In the genomic region with DNA sequence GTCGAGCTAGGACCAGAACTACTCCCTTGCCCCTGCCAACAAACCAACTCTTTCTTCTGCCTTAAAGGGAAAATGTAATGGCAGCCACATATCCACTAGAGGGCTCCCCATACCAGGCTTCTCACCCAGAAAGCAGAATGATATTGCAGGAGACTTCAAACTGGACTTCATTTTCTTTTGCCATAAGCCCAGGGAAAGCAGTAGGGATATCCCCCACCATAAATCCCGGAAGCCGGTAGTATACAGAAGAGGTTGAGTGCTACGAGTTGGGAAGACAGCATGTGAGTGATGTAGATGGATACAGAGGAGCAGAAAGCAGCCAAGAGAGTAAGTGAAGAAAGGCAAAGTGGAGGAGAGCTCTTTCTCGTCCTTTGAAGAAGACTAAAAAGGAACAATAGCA, we compare ENCODE assay signal across 8 cellular contexts. TPM values are rescaled to one million over a fixed set of nuclear protein-coding genes. Genes with fewer than 3 reads are reported as not detected.
A peak's percentile ranks its signal among the peaks of the same experiment; 100 is the strongest.
DNase-seq lines count a peak whose midpoint lies in the region; ATAC-seq and TF ChIP-seq lines count a peak whose summit lies in the region.

No MANE protein-coding gene starts in this region.

- TF ChIP-seq CTCF in GM06990 (IDR thresholded peaks at IDR 0.05; ENCODE audit: insufficient read depth, low read length, poor library complexity, severe bottlenecking) (peak; percentile 84), heart left ventricle (IDR thresholded peaks at IDR 0.05) (peak; percentile 82 to 96 (median 90))

- TF ChIP-seq POLR2A in heart left ventricle (IDR thresholded peaks at IDR 0.05) = no peak

- intact Hi-C loops in heart left ventricle (cut with DNase I) = loop anchor here in 9 of 10 donors (1.0 to 10.0 kb wide), 8 partner anchors 143 to 260 kb away; no protein-coding TSS in a partner anchor

- H3K27me3 ChIP-seq in GM06990 (replicated peaks; ENCODE audit: control insufficient read depth, insufficient read depth, low read length) (no peaks in the 10 kb centered on the region), adipocyte (replicated peaks; ENCODE audit: control insufficient read depth, insufficient read depth, low read length) (no peaks in the 10 kb centered on the region), heart left ventricle (no peaks in the 10 kb centered on the region)

- ATAC-seq in SK-N-SH treated with all-trans-retinoic acid at 6 μM for 48 hours = peak; percentile 96
- ATAC-seq in heart left ventricle = peak; percentile 32 to 85 (median 82)
- ATAC-seq in GM18870 (IDR thresholded peaks at IDR 0.05; ENCODE audit: unreplicated experiment) = no peak
- ATAC-seq in GM18519 (IDR thresholded peaks at IDR 0.05; ENCODE audit: low FRiP score, unreplicated experiment) = no peak

- 14 to 20% (median 19%) methylated on average over 5 of the region's 5 CpGs for WGBS in heart left ventricle, 4 donors

- no peak overlapping the region for H3K27ac ChIP-seq in heart left ventricle

- DNase-seq in GM06990 (ENCODE audit: extremely low read depth, insufficient read length) (peak; percentile 25), NCI-H1105 treated with DMSO at 0.1 percent for 48 hours (lab: John Stamatoyannopoulos, UW) (peak; percentile 79), adipocyte (ENCODE audit: low read depth) (peak; percentile 90), heart left ventricle (peak in 2 of 5 donors; percentile 33 to 49), putamen (ENCODE audit: low spot score) (peak; percentile 78)

- H3K9ac ChIP-seq in adipocyte (ENCODE audit: low read length) = peak overlapping the region; percentile 56

- H3K36me3 ChIP-seq in GM06990 (ENCODE audit: control insufficient read depth, insufficient read depth, low read length) (no peaks in the 10 kb centered on the region), adipocyte (ENCODE audit: control insufficient read depth, insufficient read depth, low read length, severe bottlenecking) (peaks cover 31% of the 10 kb centered on the region), heart left ventricle (no peaks in the 10 kb centered on the region)

- peaks cover 24% of the 10 kb centered on the region for H3K9me3 ChIP-seq in adipocyte (ENCODE audit: control insufficient read depth, low read length)
- peaks cover 0 to 19% (median 2%) of the 10 kb centered on the region in 12 donors for H3K9me3 ChIP-seq in heart left ventricle

- H3K4me1 ChIP-seq in adipocyte (ENCODE audit: control insufficient read depth, insufficient read depth, low read length) (peaks cover 3% of the 10 kb centered on the region), heart left ventricle (no peaks in the 10 kb centered on the region)

- H3K4me3 ChIP-seq in GM06990 (replicated peaks; ENCODE audit: low read depth, low read length) (no peak overlapping the region), adipocyte (ENCODE audit: low read length) (no peak overlapping the region), heart left ventricle (no peak overlapping the region)

TF ChIP-seq in SK-N-SH treated with all-trans-retinoic acid at 6 μM for 48 hours, 23 proteins besides CTCF, POLR2A, EP300 and RAD21:
- TF ChIP-seq, protein P1, sequence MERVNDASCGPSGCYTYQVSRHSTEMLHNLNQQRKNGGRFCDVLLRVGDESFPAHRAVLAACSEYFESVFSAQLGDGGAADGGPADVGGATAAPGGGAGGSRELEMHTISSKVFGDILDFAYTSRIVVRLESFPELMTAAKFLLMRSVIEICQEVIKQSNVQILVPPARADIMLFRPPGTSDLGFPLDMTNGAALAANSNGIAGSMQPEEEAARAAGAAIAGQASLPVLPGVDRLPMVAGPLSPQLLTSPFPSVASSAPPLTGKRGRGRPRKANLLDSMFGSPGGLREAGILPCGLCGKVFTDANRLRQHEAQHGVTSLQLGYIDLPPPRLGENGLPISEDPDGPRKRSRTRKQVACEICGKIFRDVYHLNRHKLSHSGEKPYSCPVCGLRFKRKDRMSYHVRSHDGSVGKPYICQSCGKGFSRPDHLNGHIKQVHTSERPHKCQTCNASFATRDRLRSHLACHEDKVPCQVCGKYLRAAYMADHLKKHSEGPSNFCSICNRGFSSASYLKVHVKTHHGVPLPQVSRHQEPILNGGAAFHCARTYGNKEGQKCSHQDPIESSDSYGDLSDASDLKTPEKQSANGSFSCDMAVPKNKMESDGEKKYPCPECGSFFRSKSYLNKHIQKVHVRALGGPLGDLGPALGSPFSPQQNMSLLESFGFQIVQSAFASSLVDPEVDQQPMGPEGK (CRISPR knock-in tag; IDR thresholded peaks at IDR 0.05; ENCODE audit: borderline replicate concordance) = no peak
- no peak for TF ChIP-seq PPARA (CRISPR knock-in tag; IDR thresholded peaks at IDR 0.05; ENCODE audit: borderline replicate concordance)
- no peak for TF ChIP-seq TOX (CRISPR knock-in tag; IDR thresholded peaks at IDR 0.05; ENCODE audit: borderline replicate concordance)
- TF ChIP-seq, protein P2, sequence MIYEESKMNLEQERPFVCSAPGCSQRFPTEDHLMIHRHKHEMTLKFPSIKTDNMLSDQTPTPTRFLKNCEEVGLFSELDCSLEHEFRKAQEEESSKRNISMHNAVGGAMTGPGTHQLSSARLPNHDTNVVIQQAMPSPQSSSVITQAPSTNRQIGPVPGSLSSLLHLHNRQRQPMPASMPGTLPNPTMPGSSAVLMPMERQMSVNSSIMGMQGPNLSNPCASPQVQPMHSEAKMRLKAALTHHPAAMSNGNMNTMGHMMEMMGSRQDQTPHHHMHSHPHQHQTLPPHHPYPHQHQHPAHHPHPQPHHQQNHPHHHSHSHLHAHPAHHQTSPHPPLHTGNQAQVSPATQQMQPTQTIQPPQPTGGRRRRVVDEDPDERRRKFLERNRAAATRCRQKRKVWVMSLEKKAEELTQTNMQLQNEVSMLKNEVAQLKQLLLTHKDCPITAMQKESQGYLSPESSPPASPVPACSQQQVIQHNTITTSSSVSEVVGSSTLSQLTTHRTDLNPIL (CRISPR knock-in tag; IDR thresholded peaks at IDR 0.05; ENCODE audit: low read depth) = no peak
- TF ChIP-seq, protein P3, sequence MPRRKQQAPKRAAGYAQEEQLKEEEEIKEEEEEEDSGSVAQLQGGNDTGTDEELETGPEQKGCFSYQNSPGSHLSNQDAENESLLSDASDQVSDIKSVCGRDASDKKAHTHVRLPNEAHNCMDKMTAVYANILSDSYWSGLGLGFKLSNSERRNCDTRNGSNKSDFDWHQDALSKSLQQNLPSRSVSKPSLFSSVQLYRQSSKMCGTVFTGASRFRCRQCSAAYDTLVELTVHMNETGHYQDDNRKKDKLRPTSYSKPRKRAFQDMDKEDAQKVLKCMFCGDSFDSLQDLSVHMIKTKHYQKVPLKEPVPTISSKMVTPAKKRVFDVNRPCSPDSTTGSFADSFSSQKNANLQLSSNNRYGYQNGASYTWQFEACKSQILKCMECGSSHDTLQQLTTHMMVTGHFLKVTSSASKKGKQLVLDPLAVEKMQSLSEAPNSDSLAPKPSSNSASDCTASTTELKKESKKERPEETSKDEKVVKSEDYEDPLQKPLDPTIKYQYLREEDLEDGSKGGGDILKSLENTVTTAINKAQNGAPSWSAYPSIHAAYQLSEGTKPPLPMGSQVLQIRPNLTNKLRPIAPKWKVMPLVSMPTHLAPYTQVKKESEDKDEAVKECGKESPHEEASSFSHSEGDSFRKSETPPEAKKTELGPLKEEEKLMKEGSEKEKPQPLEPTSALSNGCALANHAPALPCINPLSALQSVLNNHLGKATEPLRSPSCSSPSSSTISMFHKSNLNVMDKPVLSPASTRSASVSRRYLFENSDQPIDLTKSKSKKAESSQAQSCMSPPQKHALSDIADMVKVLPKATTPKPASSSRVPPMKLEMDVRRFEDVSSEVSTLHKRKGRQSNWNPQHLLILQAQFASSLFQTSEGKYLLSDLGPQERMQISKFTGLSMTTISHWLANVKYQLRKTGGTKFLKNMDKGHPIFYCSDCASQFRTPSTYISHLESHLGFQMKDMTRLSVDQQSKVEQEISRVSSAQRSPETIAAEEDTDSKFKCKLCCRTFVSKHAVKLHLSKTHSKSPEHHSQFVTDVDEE (CRISPR knock-in tag; IDR thresholded peaks at IDR 0.05) = no peak
- no peak for TF ChIP-seq SNAI2 (CRISPR knock-in tag; IDR thresholded peaks at IDR 0.05)
- TF ChIP-seq BACH2 (CRISPR knock-in tag; IDR thresholded peaks at IDR 0.05; ENCODE audit: borderline replicate concordance) = no peak
- TF ChIP-seq ARNTL (CRISPR knock-in tag; IDR thresholded peaks at IDR 0.05; ENCODE audit: borderline replicate concordance, low read depth) = no peak
- no peak for TF ChIP-seq ZNF8 (CRISPR knock-in tag; IDR thresholded peaks at IDR 0.05)
- no peak for TF ChIP-seq ZNF70 (CRISPR knock-in tag; IDR thresholded peaks at IDR 0.05)
- no peak for TF ChIP-seq TCF4 (CRISPR knock-in tag; IDR thresholded peaks at IDR 0.05; ENCODE audit: borderline replicate concordance)
- no peak for TF ChIP-seq CSDC2 (CRISPR knock-in tag; IDR thresholded peaks at IDR 0.05)
- no peak for TF ChIP-seq OSR1 (CRISPR knock-in tag; IDR thresholded peaks at IDR 0.05)
- no peak for TF ChIP-seq GLIS3 (CRISPR knock-in tag; IDR thresholded peaks at IDR 0.05)
- TF ChIP-seq, protein P4, sequence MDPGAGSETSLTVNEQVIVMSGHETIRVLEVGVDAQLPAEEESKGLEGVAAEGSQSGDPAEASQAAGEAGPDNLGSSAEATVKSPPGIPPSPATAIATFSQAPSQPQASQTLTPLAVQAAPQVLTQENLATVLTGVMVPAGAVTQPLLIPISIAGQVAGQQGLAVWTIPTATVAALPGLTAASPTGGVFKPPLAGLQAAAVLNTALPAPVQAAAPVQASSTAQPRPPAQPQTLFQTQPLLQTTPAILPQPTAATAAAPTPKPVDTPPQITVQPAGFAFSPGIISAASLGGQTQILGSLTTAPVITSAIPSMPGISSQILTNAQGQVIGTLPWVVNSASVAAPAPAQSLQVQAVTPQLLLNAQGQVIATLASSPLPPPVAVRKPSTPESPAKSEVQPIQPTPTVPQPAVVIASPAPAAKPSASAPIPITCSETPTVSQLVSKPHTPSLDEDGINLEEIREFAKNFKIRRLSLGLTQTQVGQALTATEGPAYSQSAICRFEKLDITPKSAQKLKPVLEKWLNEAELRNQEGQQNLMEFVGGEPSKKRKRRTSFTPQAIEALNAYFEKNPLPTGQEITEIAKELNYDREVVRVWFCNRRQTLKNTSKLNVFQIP (CRISPR knock-in tag; IDR thresholded peaks at IDR 0.05; ENCODE audit: borderline replicate concordance, low read depth) = no peak
- no peak for TF ChIP-seq ISL1 (CRISPR knock-in tag; IDR thresholded peaks at IDR 0.05)
- no peak for TF ChIP-seq ZNF565 (CRISPR knock-in tag; conservative IDR thresholded peaks at IDR 0.05; ENCODE audit: low read depth)
- TF ChIP-seq ESRRG (CRISPR knock-in tag; IDR thresholded peaks at IDR 0.05) = no peak
- TF ChIP-seq ZFP3 (CRISPR knock-in tag; IDR thresholded peaks at IDR 0.05) = no peak
- no peak for TF ChIP-seq ZFP30 (CRISPR knock-in tag; IDR thresholded peaks at IDR 0.05)

RNA-seq across cellular contexts. Expression of a gene that starts 12.1 kb away (rescaled TPM):
- total RNA-seq in heart left ventricle = 1 to 10 TPM in 8 of 9 donors, under 1 TPM in 1; 0.49 to 7.1 (median 1.6) TPM
- 1 to 10 TPM in 1 of 2 donors, under 1 TPM in 1; 0.73 to 1.1 TPM for polyA plus RNA-seq in heart left ventricle

RNA-seq across cellular contexts. Expression of a gene that starts 27.0 kb away (rescaled TPM):
- 10 to 100 TPM in 1 of 9 donors, 1 to 10 TPM in 3, under 1 TPM in 3, not detected in 2; 0.32 to 15.1 (median 1.1) TPM for total RNA-seq in heart left ventricle
- polyA plus RNA-seq in heart left ventricle = 1 to 10 TPM; 1.2 to 4.6 TPM

RNA-seq across cellular contexts. Expression of a gene that starts 57.7 kb away (rescaled TPM):
- 100 to 1,000 TPM in 1 of 9 donors, 10 to 100 TPM in 3, 1 to 10 TPM in 5; 4.6 to 484 (median 8.0) TPM for total RNA-seq in heart left ventricle
- 1 to 10 TPM; 6.8 to 9.5 TPM for polyA plus RNA-seq in heart left ventricle

Comparison
In these comparisons a context has a peak if more than half of its experiments do, and no peak if none do; other contexts are left out.
1. ATAC-seq: peak in SK-N-SH treated with all-trans-retinoic acid at 6 μM for 48 hours (single experiment) and heart left ventricle (4 of 4); none in GM18870 (single experiment) and GM18519 (single experiment).